ENCODE assay signal across 19 cellular contexts in genomic region chr7:120028636-120029035, GRCh38.
A peak's percentile ranks its signal among the peaks of the same experiment; 100 is the strongest.
DNase-seq lines count a peak whose midpoint lies in the region; ATAC-seq, FAIRE-seq and TF ChIP-seq lines count a peak whose summit lies in the region.
"Had no signal": no experiment of that assay in that cellular context is flagged by ENCODE, and none has a peak within 500 bp of the region (broad histone marks: within the 10 kb centered on the region; RNA-seq: fewer than 3 reads in every experiment).

No MANE protein-coding gene starts in this region.

- WGBS in IMR-90 (ENCODE audit: extremely low coverage in 2 of 2, insufficient read length in 1 of 2), 2 experiments: no CpG with 5 or more reads among the region's 4 CpGs

- peak overlapping the region; percentile 44; the same call in 1 of the 2 replicates for H3K27ac ChIP-seq in IMR-90 (ENCODE audit: insufficient read depth, low read length)
- no peak overlapping the region for H3K27ac ChIP-seq in astrocyte (ENCODE audit: low read depth, low read length)
- H3K27ac ChIP-seq: SJCRH30 had no signal

- peak overlapping the region; percentile 50 for H2BK5ac ChIP-seq in IMR-90 (ENCODE audit: low read depth, low read length, poor library complexity, severe bottlenecking)

- H3K4ac ChIP-seq in IMR-90 (ENCODE audit: low read depth, low read length): no peak overlapping the region

- H4K20me1 ChIP-seq in IMR-90 (ENCODE audit: insufficient read depth, low read length): no peaks in the 10 kb centered on the region
- H4K20me1 ChIP-seq in astrocyte (ENCODE audit: insufficient read depth, low read length): no peaks in the 10 kb centered on the region

- H4K8ac ChIP-seq in IMR-90 (ENCODE audit: low read depth in 2 of 2, low read length in 2 of 2): 0 out of 4 replicates have a peak overlapping the region, but pooled peaks of 1 of the 2 experiments have one; percentile 7

- H3K18ac ChIP-seq in IMR-90 (ENCODE audit: low read depth, low read length): peak overlapping the region; percentile 46; the same call in 1 of the 2 replicates

- H2AK5ac ChIP-seq in IMR-90 (ENCODE audit: low read depth, low read length): no peak overlapping the region

- H3K9me3 ChIP-seq in IMR-90 (ENCODE audit: control insufficient read depth, insufficient read depth, low read length) (no peaks in the 10 kb centered on the region), astrocyte (ENCODE audit: insufficient read depth, low read depth, low read length) (no peaks in the 10 kb centered on the region)
- H3K9me3 ChIP-seq: HAP-1, SJCRH30 had no signal

- no peak overlapping the region for H3K4me3 ChIP-seq in IMR-90 (ENCODE audit: insufficient read depth, low read depth, low read length)
- no peak overlapping the region for H3K4me3 ChIP-seq in astrocyte (ENCODE audit: insufficient read depth, low read depth, low read length)
- H3K4me3 ChIP-seq in fibroblast of villous mesenchyme (ENCODE audit: low read depth, low read length): no peak overlapping the region
- H3K4me3 ChIP-seq: HAP-1, SJCRH30 had no signal

- peak; percentile 29 for ATAC-seq in IMR-90 (ENCODE audit: low read depth)

- no peak overlapping the region for H2BK120ac ChIP-seq in IMR-90 (ENCODE audit: low read depth, low read length)

- intact Hi-C loops in IMR-90 (cut with micrococcal nuclease): no loop called here

- POLR2A ChIA-PET in IMR-90 (lab: Charles Lee; ENCODE audit: unreplicated experiment): no interaction called here

- TF ChIP-seq CTCF in IMR-90 (conservative IDR thresholded peaks at IDR 0.05; ENCODE audit: low read depth, low read length) (no peak), astrocyte (IDR thresholded peaks at IDR 0.05; ENCODE audit: insufficient read depth, low read depth, low read length) (no peak), fibroblast of villous mesenchyme (IDR thresholded peaks at IDR 0.05; ENCODE audit: insufficient read depth, low read depth, low read length) (no peak)

- H3K36me3 ChIP-seq in IMR-90 (ENCODE audit: control insufficient read depth, insufficient read depth, low read length) (no peaks in the 10 kb centered on the region), astrocyte (ENCODE audit: insufficient read depth, low read length) (no peaks in the 10 kb centered on the region)
- H3K36me3 ChIP-seq: HAP-1, SJCRH30 had no signal

- no peak for TF ChIP-seq POLR2A in IMR-90 (IDR thresholded peaks at IDR 0.05; ENCODE audit: low read depth, low read length)

- H2BK15ac ChIP-seq in IMR-90 (ENCODE audit: low read depth, low read length): no peak overlapping the region

- no peak overlapping the region for H2BK20ac ChIP-seq in IMR-90 (ENCODE audit: low read depth, low read length)

- H3K56ac ChIP-seq in IMR-90 (ENCODE audit: extremely low read depth, insufficient read depth, low read length): no peak overlapping the region

- DNase-seq in IMR-90 (peak; percentile 80), astrocyte (ENCODE audit: low read depth) (peak; percentile 11), fibroblast of villous mesenchyme (ENCODE audit: low read depth) (peak; percentile 59), GM03348 (ENCODE audit: low spot score) (no peak), DMS114 treated with DMSO at 0.1 percent for 48 hours (lab: John Stamatoyannopoulos, UW; ENCODE audit: unreplicated experiment) (no peak), NCI-H524 treated with DMSO at 0.1 percent for 48 hours (lab: John Stamatoyannopoulos, UW) (no peak)
- no peak for DNase-seq in activated T-cell treated with anti-CD3 and anti-CD28 coated beads, Interleukin-2, amount 50 U/mL, for 1 hour
- DNase-seq: ACHN, GDM1, Kasumi-1, NCI-H1105, NCI-H1694, NCI-H2107, NCI-H524, SJCRH30 had no signal

- H3K9ac ChIP-seq in IMR-90 (ENCODE audit: low read depth, low read length) (no peak overlapping the region), astrocyte (ENCODE audit: low read length) (no peak overlapping the region)

- no peak overlapping the region for H2AK9ac ChIP-seq in IMR-90 (replicated peaks; ENCODE audit: low read depth, low read length, poor library complexity)

- no peaks in the 10 kb centered on the region for H3K79me1 ChIP-seq in IMR-90 (ENCODE audit: low read depth in 1 of 2, low read length in 2 of 2)

- H2AFZ ChIP-seq in IMR-90 (replicated peaks; ENCODE audit: low read length, poor library complexity): no peak overlapping the region
- H2AFZ ChIP-seq in astrocyte (ENCODE audit: low read depth, low read length): no peak overlapping the region

- H3K4me1 ChIP-seq in IMR-90 (ENCODE audit: control insufficient read depth, insufficient read depth, low read length): no peaks in the 10 kb centered on the region; the same call in 1 of the 2 replicates
- no peaks in the 10 kb centered on the region for H3K4me1 ChIP-seq in astrocyte (ENCODE audit: insufficient read depth, low read length)
- H3K4me1 ChIP-seq: HAP-1, SJCRH30 had no signal

- H3K4me2 ChIP-seq in IMR-90 (ENCODE audit: low read depth, low read length) (peak overlapping the region; percentile 76; the same call in 1 of the 2 replicates), astrocyte (ENCODE audit: low read length) (no peak overlapping the region)

- no peaks in the 10 kb centered on the region for H3K27me3 ChIP-seq in IMR-90 (ENCODE audit: control insufficient read depth, insufficient read depth, low read length)
- H3K27me3 ChIP-seq in astrocyte (ENCODE audit: insufficient read depth, low read length): no peaks in the 10 kb centered on the region
- H3K27me3 ChIP-seq: SJCRH30 had no signal

- no TSS peak for BruUV-seq in IMR-90 (replicated peaks; lab: Mats Ljungman, UMichigan)

- no peak overlapping the region for H3K23ac ChIP-seq in IMR-90 (ENCODE audit: low read depth, low read length)

- no peak for TF ChIP-seq RAD21 in IMR-90 (IDR thresholded peaks at IDR 0.05; ENCODE audit: low read length)

- no peak overlapping the region for H3K4me3 Mint-ChIP-seq in astrocyte (ENCODE audit: unreplicated experiment)
- H3K4me3 Mint-ChIP-seq: B cell, IgD-negative memory B cell had no signal

- no peak for FAIRE-seq in astrocyte (lab: Jason Lieb, UNC)
- FAIRE-seq: HTR-8/SVneo had no signal

- no peak overlapping the region for H3K14ac ChIP-seq in IMR-90 (replicated peaks; ENCODE audit: low read depth, low read length)

- in situ Hi-C loops in IMR-90 (cut with MboI; ENCODE audit: low sequenced_read_pairs): no loop called here

- no peaks in the 10 kb centered on the region for H3K79me2 ChIP-seq in astrocyte (ENCODE audit: insufficient read depth, low read length)

- H4K5ac ChIP-seq in IMR-90 (ENCODE audit: low read depth, low read length): peak overlapping the region; percentile 35

- H3K27me3 Mint-ChIP-seq in astrocyte (ENCODE audit: low read depth, unreplicated experiment): no peaks in the 10 kb centered on the region
- H3K27me3 Mint-ChIP-seq: B cell, IgD-negative memory B cell had no signal

- H3K9me3 Mint-ChIP-seq in astrocyte (ENCODE audit: unreplicated experiment): no peaks in the 10 kb centered on the region

- peak overlapping the region; percentile 3 for H3K27ac Mint-ChIP-seq in astrocyte (ENCODE audit: unreplicated experiment)
- H3K27ac Mint-ChIP-seq: B cell, IgD-negative memory B cell had no signal

- H4K91ac ChIP-seq in IMR-90 (ENCODE audit: insufficient read depth, low read depth, low read length): no peak overlapping the region

- no peaks in the 10 kb centered on the region for H3K36me3 Mint-ChIP-seq in astrocyte (ENCODE audit: low read depth, unreplicated experiment)
- H3K36me3 Mint-ChIP-seq: IgD-negative memory B cell had no signal

- H3K4me1 Mint-ChIP-seq in astrocyte (ENCODE audit: low read depth, unreplicated experiment): peaks cover 14% of the 10 kb centered on the region
- H3K4me1 Mint-ChIP-seq: B cell, IgD-negative memory B cell had no signal

- dilution Hi-C loops in IMR-90 (cut with HindIII; ENCODE audit: low sequenced_read_pairs, unreplicated experiment): no loop called here

- CTCF ChIA-PET in IMR-90 (lab: Yijun Ruan, JAX): no interaction called here

- H3K9me1 ChIP-seq in IMR-90 (ENCODE audit: insufficient read depth, low read length): no peaks in the 10 kb centered on the region

TF ChIP-seq in IMR-90, 13 proteins besides CTCF, POLR2A, EP300 and RAD21:
- TF ChIP-seq MAFK (IDR thresholded peaks at IDR 0.05; ENCODE audit: low read depth, low read length) (no peak), RFX5 (IDR thresholded peaks at IDR 0.05; ENCODE audit: low read depth, low read length) (no peak), CEBPB (IDR thresholded peaks at IDR 0.05; ENCODE audit: low read depth, low read length) (no peak), SMC3 (IDR thresholded peaks at IDR 0.05; ENCODE audit: low read depth, low read length) (no peak), MAZ (IDR thresholded peaks at IDR 0.05; ENCODE audit: borderline replicate concordance, low read depth, low read length) (no peak), ELK1 (IDR thresholded peaks at IDR 0.05; ENCODE audit: borderline replicate concordance, low read depth, low read length) (no peak), BHLHE40 (IDR thresholded peaks at IDR 0.05; ENCODE audit: low read depth, low read length) (no peak), USF2 (IDR thresholded peaks at IDR 0.05; ENCODE audit: low read depth, low read length) (no peak), MXI1 (IDR thresholded peaks at IDR 0.05; ENCODE audit: borderline replicate concordance, low read depth, low read length) (no peak), RCOR1 (IDR thresholded peaks at IDR 0.05; ENCODE audit: insufficient replicate concordance, low read length) (no peak), FOS (IDR thresholded peaks at IDR 0.05; ENCODE audit: low read depth, low read length) (no peak), NFE2L2 (IDR thresholded peaks at IDR 0.05; ENCODE audit: low read depth, low read length) (no peak), CHD1 (IDR thresholded peaks at IDR 0.05; ENCODE audit: low read depth, low read length) (no peak)

Comparison
In these comparisons a context has a peak if more than half of its experiments do, and no peak if none do; other contexts are left out.
1. DNase-seq: peak in IMR-90 (single experiment), astrocyte (single experiment) and fibroblast of villous mesenchyme (single experiment); none in GM03348 (single experiment), activated T-cell treated with anti-CD3 and anti-CD28 coated beads, Interleukin-2, amount 50 U/mL, for 1 hour (single experiment), DMS114 treated with DMSO at 0.1 percent for 48 hours (single experiment) and NCI-H524 treated with DMSO at 0.1 percent for 48 hours (single experiment).